Comparison of ENCODE assay signal across 29 cellular contexts in genomic region chr7:91142743-91143142, GRCh38.
"Had no signal": no experiment of that assay in that cellular context is flagged by ENCODE, and none has a peak within 500 bp of the region (broad histone marks: within the 10 kb centered on the region; RNA-seq: fewer than 3 reads in every experiment).

No MANE protein-coding gene starts in this region.

- H3K4me1 ChIP-seq: stomach, suprapubic skin, testis, tibial artery, tibial nerve, transverse colon, upper lobe of left lung, upper lobe of right lung, uterus, vagina had no signal

- DNase-seq: stimulated activated CD4-positive, alpha-beta T cell treated with anti-CD3 and anti-CD28 coated beads, Interleukin-2, amount 100 ng/mL, for 48 hours; stimulated activated CD4-positive, alpha-beta T cell treated with anti-CD3 and anti-CD28 coated beads, Interleukin-4, amount 100 ng/mL, for 1 hour; stimulated activated CD4-positive, alpha-beta T cell treated with anti-CD3 and anti-CD28 coated beads, Interleukin-4, amount 100 ng/mL, for 24 hours; stimulated activated CD4-positive, alpha-beta T cell treated with anti-CD3 and anti-CD28 coated beads, Interleukin-4, amount 100 ng/mL, for 4 hours; stimulated activated CD8-positive, alpha-beta memory T cell treated with anti-CD3 and anti-CD28 coated beads, Interleukin-4, amount 100 ng/mL, for 48 hours; stimulated activated naive B cell treated with anti-CD40 and anti-IgM and Interleukin-4, amounts not matched to agents 10 μg/mL and 1 μg/mL and 100 μg/mL, for 72 hours; stimulated activated naive CD4-positive, alpha-beta T cell; stimulated activated naive CD4-positive, alpha-beta T cell treated with Interleukin-2 at 50 U/mL for 16 hours; stimulated activated naive CD8-positive, alpha-beta T cell treated with anti-CD3 and anti-CD28 coated beads, Interleukin-15, amount 100 ng/mL, for 72 hours; stimulated activated naive CD8-positive, alpha-beta T cell treated with anti-CD3 and anti-CD28 coated beads, Interleukin-15, Interleukin-2, amounts not matched to agents 100 U/mL and 50 U/mL, for 24 hours; stomach; substantia nigra; testis; thyroid gland; tibial artery; transverse colon; trophoblast cell; upper lobe of left lung; upper lobe of right lung; uterus had no signal

- H3K27me3 Mint-ChIP-seq: stimulated activated memory B cell treated with anti-CD40 and anti-IgM and Interleukin-4, amounts not matched to agents 10 μg/mL and 1 μg/mL and 100 μg/mL, for 72 hours; stimulated activated naive B cell treated with anti-CD40 and anti-IgM and Interleukin-4, amounts not matched to agents 10 μg/mL and 1 μg/mL and 100 μg/mL, for 72 hours; stimulated activated naive CD8-positive, alpha-beta T cell treated with anti-CD3 and anti-CD28 coated beads, Interleukin-15, amount 100 ng/mL, for 72 hours; stimulated activated naive CD8-positive, alpha-beta T cell treated with anti-CD3 and anti-CD28 coated beads, Interleukin-15, Interleukin-2, amounts not matched to agents 100 ng/mL and 50 ng/mL, for 24 hours had no signal

- H3K36me3 ChIP-seq: stomach, suprapubic skin, thoracic aorta, thyroid gland, tibial artery, tibial nerve, transverse colon, upper lobe of left lung, upper lobe of right lung, uterus, vagina had no signal

- H3K9me3 Mint-ChIP-seq: stimulated activated naive CD8-positive, alpha-beta T cell treated with anti-CD3 and anti-CD28 coated beads, Interleukin-15, amount 100 ng/mL, for 72 hours; stimulated activated naive CD8-positive, alpha-beta T cell treated with anti-CD3 and anti-CD28 coated beads, Interleukin-15, Interleukin-2, amounts not matched to agents 100 ng/mL and 50 ng/mL, for 24 hours; type B pancreatic cell had no signal

- FAIRE-seq: urothelium cell line had no signal

- H3K27ac ChIP-seq: stomach, suprapubic skin, testis, thoracic aorta, thyroid gland, tibial artery, tibial nerve, transverse colon, upper lobe of left lung, upper lobe of right lung, uterus, vagina had no signal

- H3K9me3 ChIP-seq: stomach, suprapubic skin, testis, thoracic aorta, thyroid gland, tibial artery, tibial nerve, transverse colon, upper lobe of left lung, upper lobe of right lung, uterus, vagina had no signal

- H3K27ac Mint-ChIP-seq: stimulated activated effector memory CD8-positive, alpha-beta T cell treated with anti-CD3 and anti-CD28 coated beads, Interleukin-12 subunit alpha, Interleukin-12 subunit beta, amount 100 ng/mL, for 72 hours; stimulated activated memory B cell treated with anti-CD40 and anti-IgM and Interleukin-4, amounts not matched to agents 10 μg/mL and 1 μg/mL and 100 μg/mL, for 72 hours; stimulated activated naive B cell treated with anti-CD40 and anti-IgM and Interleukin-4, amounts not matched to agents 10 μg/mL and 1 μg/mL and 100 μg/mL, for 72 hours; stimulated activated naive CD8-positive, alpha-beta T cell treated with anti-CD3 and anti-CD28 coated beads, Interleukin-15, amount 100 ng/mL, for 72 hours; stimulated activated naive CD8-positive, alpha-beta T cell treated with anti-CD3 and anti-CD28 coated beads, Interleukin-15, Interleukin-2, amounts not matched to agents 100 ng/mL and 50 ng/mL, for 24 hours; type B pancreatic cell had no signal

- H3K4me3 ChIP-seq: stomach, suprapubic skin, testis, thoracic aorta, thyroid gland, tibial artery, tibial nerve, transverse colon, upper lobe of left lung, upper lobe of right lung, uterus, vagina had no signal

- H3K4me1 Mint-ChIP-seq: stimulated activated effector memory CD8-positive, alpha-beta T cell treated with anti-CD3 and anti-CD28 coated beads, Interleukin-12 subunit alpha, Interleukin-12 subunit beta, amount 100 ng/mL, for 72 hours; stimulated activated naive CD8-positive, alpha-beta T cell treated with anti-CD3 and anti-CD28 coated beads, Interleukin-15, amount 100 ng/mL, for 72 hours had no signal

- H3K4me3 Mint-ChIP-seq: stimulated activated effector memory CD8-positive, alpha-beta T cell treated with anti-CD3 and anti-CD28 coated beads, Interleukin-12 subunit alpha, Interleukin-12 subunit beta, amount 100 ng/mL, for 72 hours; stimulated activated memory B cell treated with anti-CD40 and anti-IgM and Interleukin-4, amounts not matched to agents 10 μg/mL and 1 μg/mL and 100 μg/mL, for 72 hours; stimulated activated naive B cell treated with anti-CD40 and anti-IgM and Interleukin-4, amounts not matched to agents 10 μg/mL and 1 μg/mL and 100 μg/mL, for 72 hours; stimulated activated naive CD8-positive, alpha-beta T cell treated with anti-CD3 and anti-CD28 coated beads, Interleukin-15, amount 100 ng/mL, for 72 hours; stimulated activated naive CD8-positive, alpha-beta T cell treated with anti-CD3 and anti-CD28 coated beads, Interleukin-15, Interleukin-2, amounts not matched to agents 100 ng/mL and 50 ng/mL, for 24 hours; type B pancreatic cell had no signal

- H3K36me3 Mint-ChIP-seq: stimulated activated effector memory CD8-positive, alpha-beta T cell treated with anti-CD3 and anti-CD28 coated beads, Interleukin-12 subunit alpha, Interleukin-12 subunit beta, amount 100 ng/mL, for 72 hours; type B pancreatic cell had no signal

- ATAC-seq: stimulated activated effector memory CD8-positive, alpha-beta T cell treated with anti-CD3 and anti-CD28 coated beads, Interleukin-12 subunit alpha, Interleukin-12 subunit beta, amount 100 ng/mL, for 72 hours; stimulated activated memory B cell treated with anti-CD40 and anti-IgM and Interleukin-4, amounts not matched to agents 10 μg/mL and 1 μg/mL and 100 μg/mL, for 72 hours; stimulated activated naive B cell treated with anti-CD40 and anti-IgM and Interleukin-4, amounts not matched to agents 10 μg/mL and 1 μg/mL and 100 μg/mL, for 72 hours; stimulated activated naive CD8-positive, alpha-beta T cell treated with anti-CD3 and anti-CD28 coated beads, Interleukin-15, amount 100 ng/mL, for 72 hours; stimulated activated naive CD8-positive, alpha-beta T cell treated with anti-CD3 and anti-CD28 coated beads, Interleukin-15, Interleukin-2, amounts not matched to agents 100 U/mL and 50 U/mL, for 24 hours; upper lobe of right lung had no signal

- H3K27me3 ChIP-seq: stomach, suprapubic skin, testis, thyroid gland, tibial artery, tibial nerve, transverse colon, upper lobe of left lung, upper lobe of right lung, uterus, vagina had no signal
